In genomic region chr16:66701516-66701915, GRCh38 we compare ENCODE assay signal across 21 cellular contexts.
"Had no signal": no experiment of that assay in that cellular context is flagged by ENCODE, and none has a peak within 500 bp of the region (broad histone marks: within the 10 kb centered on the region; RNA-seq: fewer than 3 reads in every experiment).

No MANE protein-coding gene starts in this region.

- H3K4me3 ChIP-seq: gastrocnemius medialis, lung, neural progenitor cell, right lobe of liver, thoracic aorta had no signal

- H3K27me3 ChIP-seq: gastrocnemius medialis, right lobe of liver had no signal

- H3K27ac ChIP-seq: epithelial cell of prostate, gastrocnemius medialis, neural progenitor cell, parathyroid adenoma, right lobe of liver, thoracic aorta had no signal

- H3K79me2 ChIP-seq: parathyroid adenoma had no signal

- H2AFZ ChIP-seq: neural progenitor cell, parathyroid adenoma had no signal

- DNase-seq: cortex of kidney; effector memory CD8-positive, alpha-beta T cell; foreskin fibroblast; gastrocnemius medialis; midbrain; naive thymus-derived CD4-positive, alpha-beta T cell; right lobe of liver; small intestine; stimulated activated CD4-positive, alpha-beta T cell treated with anti-CD3 and anti-CD28 coated beads, Interleukin-15, amount 100 ng/mL, for 24 hours; stimulated activated CD4-positive, alpha-beta T cell treated with anti-CD3 and anti-CD28 coated beads, Interleukin-2, amount 100 ng/mL, for 48 hours; stimulated activated naive B cell treated with anti-CD40 and anti-IgM and Interleukin-4, amounts not matched to agents 10 μg/mL and 1 μg/mL and 100 μg/mL, for 72 hours had no signal

- H3K27ac Mint-ChIP-seq: effector memory CD8-positive, alpha-beta T cell; memory B cell; naive thymus-derived CD4-positive, alpha-beta T cell; nephron; neural progenitor cell; progenitor cell of endocrine pancreas; stimulated activated naive B cell treated with anti-CD40 and anti-IgM and Interleukin-4, amounts not matched to agents 10 μg/mL and 1 μg/mL and 100 μg/mL, for 72 hours; stimulated activated naive CD8-positive, alpha-beta T cell treated with anti-CD3 and anti-CD28 coated beads, Interleukin-15, Interleukin-2, amounts not matched to agents 100 ng/mL and 50 ng/mL, for 24 hours; type B pancreatic cell had no signal

- H3K4me1 ChIP-seq: neural progenitor cell had no signal

- H3K36me3 ChIP-seq: gastrocnemius medialis, neural progenitor cell, right lobe of liver, thoracic aorta had no signal

- H3K9me3 ChIP-seq: gastrocnemius medialis, right lobe of liver, thoracic aorta had no signal

- H3K4me3 Mint-ChIP-seq: effector memory CD8-positive, alpha-beta T cell; memory B cell; naive thymus-derived CD4-positive, alpha-beta T cell; neural progenitor cell; stimulated activated naive B cell treated with anti-CD40 and anti-IgM and Interleukin-4, amounts not matched to agents 10 μg/mL and 1 μg/mL and 100 μg/mL, for 72 hours; stimulated activated naive CD8-positive, alpha-beta T cell treated with anti-CD3 and anti-CD28 coated beads, Interleukin-15, Interleukin-2, amounts not matched to agents 100 ng/mL and 50 ng/mL, for 24 hours; type B pancreatic cell had no signal

- H3K4me2 ChIP-seq: neural progenitor cell had no signal

- H3K27me3 Mint-ChIP-seq: memory B cell had no signal

- H3K4me1 Mint-ChIP-seq: nephron, neural progenitor cell had no signal

- H3K36me3 Mint-ChIP-seq: memory B cell; naive thymus-derived CD4-positive, alpha-beta T cell; neural progenitor cell; stimulated activated naive B cell treated with anti-CD40 and anti-IgM and Interleukin-4, amounts not matched to agents 10 μg/mL and 1 μg/mL and 100 μg/mL, for 72 hours; type B pancreatic cell had no signal

- H3K9ac ChIP-seq: neural progenitor cell, parathyroid adenoma had no signal

- H3K9me3 Mint-ChIP-seq: effector memory CD8-positive, alpha-beta T cell; memory B cell; nephron; neural progenitor cell; stimulated activated naive B cell treated with anti-CD40 and anti-IgM and Interleukin-4, amounts not matched to agents 10 μg/mL and 1 μg/mL and 100 μg/mL, for 72 hours; stimulated activated naive CD8-positive, alpha-beta T cell treated with anti-CD3 and anti-CD28 coated beads, Interleukin-15, Interleukin-2, amounts not matched to agents 100 ng/mL and 50 ng/mL, for 24 hours; type B pancreatic cell had no signal
